ENCODE assay signal across 8 cellular contexts in genomic region chr2:144510206-144510991, GRCh38. TPM values are rescaled to one million over a fixed set of nuclear protein-coding genes. Genes with fewer than 3 reads are reported as not detected.
A peak's percentile ranks its signal among the peaks of the same experiment; 100 is the strongest.
DNase-seq lines count a peak whose midpoint lies in the region; ATAC-seq and TF ChIP-seq lines count a peak whose summit lies in the region.

No MANE protein-coding gene starts in this region.

- TF ChIP-seq POLR2A in tibial nerve (IDR thresholded peaks at IDR 0.05): no peak

- TF ChIP-seq CTCF in lower lobe of right lung (IDR thresholded peaks at IDR 0.05): no peak
- no peak for TF ChIP-seq CTCF in tibial nerve (IDR thresholded peaks at IDR 0.05)

- H3K27ac ChIP-seq in caudate nucleus (ENCODE audit: low read depth, low read length): peak overlapping the region; percentile 98
- H3K27ac ChIP-seq in lower lobe of right lung: peak overlapping the region; percentile 98
- peak overlapping the region; percentile 96 to 100 (median 98) for H3K27ac ChIP-seq in tibial nerve

- peak overlapping the region; percentile 32 for H3K4me3 ChIP-seq in MG63
- H3K4me3 ChIP-seq in lower lobe of right lung: peak overlapping the region; percentile 70
- peak overlapping the region; percentile 13 to 70 (median 23) for H3K4me3 ChIP-seq in tibial nerve

- peak; percentile 55 for DNase-seq in MG63
- DNase-seq in caudate nucleus (lab: John Stamatoyannopoulos, UW): peak in 9 of 61 donors; percentile 24 to 63 (median 40)
- no peak for DNase-seq in lower lobe of right lung
- DNase-seq in tibial nerve (ENCODE audit: low spot score in 2 of 2): no peak
- DNase-seq in activated CD8-positive, alpha-beta memory T cell treated with anti-CD3 and anti-CD28 coated beads, Interleukin-2, amount 50 U/mL, for 48 hours: no peak
- DNase-seq in NCI-H187 (lab: John Stamatoyannopoulos, UW): no peak

- H3K27me3 ChIP-seq in MG63: no peaks in the 10 kb centered on the region
- no peaks in the 10 kb centered on the region for H3K27me3 ChIP-seq in lower lobe of right lung (ENCODE audit: low read depth)
- no peaks in the 10 kb centered on the region for H3K27me3 ChIP-seq in tibial nerve

- peaks cover 78% of the 10 kb centered on the region for H3K4me1 ChIP-seq in lower lobe of right lung
- H3K4me1 ChIP-seq in tibial nerve: peaks cover 0 to 78% (median 31%) of the 10 kb centered on the region in 4 donors

- 29 to 41% methylated on average over 15 of the region's 15 CpGs for WGBS in tibial nerve, 2 donors

- no peaks in the 10 kb centered on the region for H3K9me3 ChIP-seq in MG63
- H3K9me3 ChIP-seq in lower lobe of right lung: no peaks in the 10 kb centered on the region
- no peaks in the 10 kb centered on the region for H3K9me3 ChIP-seq in tibial nerve

- ATAC-seq in GM18502 (IDR thresholded peaks at IDR 0.05; ENCODE audit: poor library complexity, unreplicated experiment): peak; percentile 87
- ATAC-seq in GM21786 (IDR thresholded peaks at IDR 0.05; ENCODE audit: unreplicated experiment): peak; percentile 74
- peak; percentile 31 to 68 for ATAC-seq in lower lobe of right lung

- H3K36me3 ChIP-seq in MG63 (peaks cover 22% of the 10 kb centered on the region), lower lobe of right lung (peaks cover 3% of the 10 kb centered on the region), tibial nerve (no peaks in the 10 kb centered on the region)

- TF ChIP-seq EP300 in tibial nerve (IDR thresholded peaks at IDR 0.05): peak in 1 of 2 donors; percentile 47

- intact Hi-C loops in lower lobe of right lung (cut with DNase I): no loop called here

RNA-seq across cellular contexts. Expression of gene ZEB2, which starts 9.5 kb away (rescaled TPM):
- total RNA-seq in MG63 (2014; rRNA removed; shearing (Covaris generic); ENCODE audit: low replicate concordance): 13.3 and 35.1 TPM in 2 replicates
- total RNA-seq in lower lobe of right lung: 220 TPM
- 100 to 1,000 TPM; 148 to 290 (median 218) TPM for total RNA-seq in tibial nerve
